Comparison of ENCODE assay signal across 26 cellular contexts in genomic region chr2:40298026-40298425, GRCh38.
"Had no signal": no experiment of that assay in that cellular context is flagged by ENCODE, and none has a peak within 500 bp of the region (broad histone marks: within the 10 kb centered on the region; RNA-seq: fewer than 3 reads in every experiment).

No MANE protein-coding gene starts in this region.

- H3K4me3 ChIP-seq: stomach, suprapubic skin, testis, thoracic aorta, thyroid gland, tibial artery, tibial nerve, transverse colon, upper lobe of left lung, upper lobe of right lung, uterus, vagina had no signal

- FAIRE-seq: urothelium cell line had no signal

- H3K27me3 ChIP-seq: stomach, suprapubic skin, testis, thyroid gland, tibial artery, tibial nerve, transverse colon, upper lobe of left lung, upper lobe of right lung, uterus, vagina had no signal

- H3K36me3 ChIP-seq: stomach, suprapubic skin, thoracic aorta, thyroid gland, tibial artery, tibial nerve, transverse colon, upper lobe of left lung, upper lobe of right lung, uterus, vagina had no signal

- H3K9me3 ChIP-seq: stomach, suprapubic skin, testis, thoracic aorta, thyroid gland, tibial artery, tibial nerve, transverse colon, upper lobe of left lung, upper lobe of right lung, uterus, vagina had no signal

- DNase-seq: stimulated activated CD4-positive, alpha-beta T cell treated with anti-CD3 and anti-CD28 coated beads, Interleukin-2, amount 100 ng/mL, for 48 hours; stimulated activated CD4-positive, alpha-beta T cell treated with anti-CD3 and anti-CD28 coated beads, Interleukin-4, amount 100 ng/mL, for 1 hour; stimulated activated CD4-positive, alpha-beta T cell treated with anti-CD3 and anti-CD28 coated beads, Interleukin-4, amount 100 ng/mL, for 24 hours; stimulated activated CD4-positive, alpha-beta T cell treated with anti-CD3 and anti-CD28 coated beads, Interleukin-4, amount 100 ng/mL, for 4 hours; stimulated activated CD8-positive, alpha-beta memory T cell treated with anti-CD3 and anti-CD28 coated beads, Interleukin-4, amount 100 ng/mL, for 48 hours; stimulated activated naive B cell treated with anti-CD40 and anti-IgM and Interleukin-4, amounts not matched to agents 10 μg/mL and 1 μg/mL and 100 μg/mL, for 72 hours; stimulated activated naive CD4-positive, alpha-beta T cell; stimulated activated naive CD4-positive, alpha-beta T cell treated with Interleukin-2 at 50 U/mL for 16 hours; stimulated activated naive CD8-positive, alpha-beta T cell treated with anti-CD3 and anti-CD28 coated beads, Interleukin-15, amount 100 ng/mL, for 72 hours; stimulated activated naive CD8-positive, alpha-beta T cell treated with anti-CD3 and anti-CD28 coated beads, Interleukin-15, Interleukin-2, amounts not matched to agents 100 U/mL and 50 U/mL, for 24 hours; stomach; substantia nigra; testis; thyroid gland; tibial artery; transverse colon; upper lobe of left lung; upper lobe of right lung; uterus had no signal

- H3K4me1 ChIP-seq: stomach, testis, thyroid gland, tibial nerve, transverse colon, upper lobe of left lung, upper lobe of right lung, uterus, vagina had no signal

- ATAC-seq: stimulated activated effector memory CD8-positive, alpha-beta T cell treated with anti-CD3 and anti-CD28 coated beads, Interleukin-12 subunit alpha, Interleukin-12 subunit beta, amount 100 ng/mL, for 72 hours; stimulated activated memory B cell treated with anti-CD40 and anti-IgM and Interleukin-4, amounts not matched to agents 10 μg/mL and 1 μg/mL and 100 μg/mL, for 72 hours; stimulated activated naive B cell treated with anti-CD40 and anti-IgM and Interleukin-4, amounts not matched to agents 10 μg/mL and 1 μg/mL and 100 μg/mL, for 72 hours; stimulated activated naive CD8-positive, alpha-beta T cell treated with anti-CD3 and anti-CD28 coated beads, Interleukin-15, amount 100 ng/mL, for 72 hours; stimulated activated naive CD8-positive, alpha-beta T cell treated with anti-CD3 and anti-CD28 coated beads, Interleukin-15, Interleukin-2, amounts not matched to agents 100 U/mL and 50 U/mL, for 24 hours; upper lobe of right lung had no signal

- H3K27ac ChIP-seq: stomach, suprapubic skin, testis, thoracic aorta, thyroid gland, tibial artery, tibial nerve, transverse colon, upper lobe of left lung, upper lobe of right lung, uterus, vagina had no signal
